ENCODE assay signal across 1 cellular context in the genomic region with DNA sequence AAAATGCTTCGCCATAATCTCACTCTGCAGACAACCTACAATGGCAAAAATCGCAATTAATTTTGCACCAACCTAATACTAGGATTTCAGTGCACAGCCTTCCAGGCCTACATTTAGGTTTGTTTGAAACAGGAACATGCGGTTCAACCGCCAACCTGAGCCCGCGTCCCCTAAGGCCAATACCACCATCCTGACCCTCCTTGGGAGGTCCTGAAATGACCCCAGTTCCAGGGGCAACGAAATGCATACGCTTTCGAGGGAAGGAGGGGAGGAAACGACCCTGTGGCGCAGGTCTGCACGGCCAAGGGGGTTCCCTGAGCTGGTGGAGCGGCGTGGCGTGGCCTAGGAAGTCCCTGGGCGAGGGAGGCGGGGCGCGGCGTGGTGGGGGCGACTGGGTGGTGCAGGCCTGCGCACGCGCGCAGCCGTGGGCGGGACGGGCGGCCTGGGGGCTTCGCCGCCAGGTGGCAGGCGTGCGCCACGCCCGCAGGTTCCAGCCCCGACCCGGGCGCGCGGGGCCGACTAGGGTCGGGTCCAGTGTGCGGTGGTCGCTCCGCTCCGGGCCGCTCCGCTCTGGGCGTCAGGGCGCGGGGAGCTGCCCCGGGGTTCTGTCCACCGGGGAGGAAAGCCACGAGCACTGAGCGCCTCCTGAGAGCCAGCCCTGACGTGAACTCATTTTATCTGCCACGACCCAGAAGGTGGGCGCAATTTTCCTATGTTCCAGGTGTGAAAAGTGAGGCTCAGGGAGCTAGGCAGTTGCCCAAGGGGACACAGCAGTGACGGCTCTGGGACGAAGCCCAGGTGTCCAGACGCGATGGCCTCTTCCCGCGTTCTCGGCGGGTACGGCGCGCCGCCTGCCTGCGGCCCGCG.
TF ChIP-seq lines count a peak whose summit lies in the region.

No MANE protein-coding gene starts in this region.

TF ChIP-seq in K562, 482 proteins besides CTCF, POLR2A, EP300 and RAD21 (continued from another document):
- TF ChIP-seq, protein P1, sequence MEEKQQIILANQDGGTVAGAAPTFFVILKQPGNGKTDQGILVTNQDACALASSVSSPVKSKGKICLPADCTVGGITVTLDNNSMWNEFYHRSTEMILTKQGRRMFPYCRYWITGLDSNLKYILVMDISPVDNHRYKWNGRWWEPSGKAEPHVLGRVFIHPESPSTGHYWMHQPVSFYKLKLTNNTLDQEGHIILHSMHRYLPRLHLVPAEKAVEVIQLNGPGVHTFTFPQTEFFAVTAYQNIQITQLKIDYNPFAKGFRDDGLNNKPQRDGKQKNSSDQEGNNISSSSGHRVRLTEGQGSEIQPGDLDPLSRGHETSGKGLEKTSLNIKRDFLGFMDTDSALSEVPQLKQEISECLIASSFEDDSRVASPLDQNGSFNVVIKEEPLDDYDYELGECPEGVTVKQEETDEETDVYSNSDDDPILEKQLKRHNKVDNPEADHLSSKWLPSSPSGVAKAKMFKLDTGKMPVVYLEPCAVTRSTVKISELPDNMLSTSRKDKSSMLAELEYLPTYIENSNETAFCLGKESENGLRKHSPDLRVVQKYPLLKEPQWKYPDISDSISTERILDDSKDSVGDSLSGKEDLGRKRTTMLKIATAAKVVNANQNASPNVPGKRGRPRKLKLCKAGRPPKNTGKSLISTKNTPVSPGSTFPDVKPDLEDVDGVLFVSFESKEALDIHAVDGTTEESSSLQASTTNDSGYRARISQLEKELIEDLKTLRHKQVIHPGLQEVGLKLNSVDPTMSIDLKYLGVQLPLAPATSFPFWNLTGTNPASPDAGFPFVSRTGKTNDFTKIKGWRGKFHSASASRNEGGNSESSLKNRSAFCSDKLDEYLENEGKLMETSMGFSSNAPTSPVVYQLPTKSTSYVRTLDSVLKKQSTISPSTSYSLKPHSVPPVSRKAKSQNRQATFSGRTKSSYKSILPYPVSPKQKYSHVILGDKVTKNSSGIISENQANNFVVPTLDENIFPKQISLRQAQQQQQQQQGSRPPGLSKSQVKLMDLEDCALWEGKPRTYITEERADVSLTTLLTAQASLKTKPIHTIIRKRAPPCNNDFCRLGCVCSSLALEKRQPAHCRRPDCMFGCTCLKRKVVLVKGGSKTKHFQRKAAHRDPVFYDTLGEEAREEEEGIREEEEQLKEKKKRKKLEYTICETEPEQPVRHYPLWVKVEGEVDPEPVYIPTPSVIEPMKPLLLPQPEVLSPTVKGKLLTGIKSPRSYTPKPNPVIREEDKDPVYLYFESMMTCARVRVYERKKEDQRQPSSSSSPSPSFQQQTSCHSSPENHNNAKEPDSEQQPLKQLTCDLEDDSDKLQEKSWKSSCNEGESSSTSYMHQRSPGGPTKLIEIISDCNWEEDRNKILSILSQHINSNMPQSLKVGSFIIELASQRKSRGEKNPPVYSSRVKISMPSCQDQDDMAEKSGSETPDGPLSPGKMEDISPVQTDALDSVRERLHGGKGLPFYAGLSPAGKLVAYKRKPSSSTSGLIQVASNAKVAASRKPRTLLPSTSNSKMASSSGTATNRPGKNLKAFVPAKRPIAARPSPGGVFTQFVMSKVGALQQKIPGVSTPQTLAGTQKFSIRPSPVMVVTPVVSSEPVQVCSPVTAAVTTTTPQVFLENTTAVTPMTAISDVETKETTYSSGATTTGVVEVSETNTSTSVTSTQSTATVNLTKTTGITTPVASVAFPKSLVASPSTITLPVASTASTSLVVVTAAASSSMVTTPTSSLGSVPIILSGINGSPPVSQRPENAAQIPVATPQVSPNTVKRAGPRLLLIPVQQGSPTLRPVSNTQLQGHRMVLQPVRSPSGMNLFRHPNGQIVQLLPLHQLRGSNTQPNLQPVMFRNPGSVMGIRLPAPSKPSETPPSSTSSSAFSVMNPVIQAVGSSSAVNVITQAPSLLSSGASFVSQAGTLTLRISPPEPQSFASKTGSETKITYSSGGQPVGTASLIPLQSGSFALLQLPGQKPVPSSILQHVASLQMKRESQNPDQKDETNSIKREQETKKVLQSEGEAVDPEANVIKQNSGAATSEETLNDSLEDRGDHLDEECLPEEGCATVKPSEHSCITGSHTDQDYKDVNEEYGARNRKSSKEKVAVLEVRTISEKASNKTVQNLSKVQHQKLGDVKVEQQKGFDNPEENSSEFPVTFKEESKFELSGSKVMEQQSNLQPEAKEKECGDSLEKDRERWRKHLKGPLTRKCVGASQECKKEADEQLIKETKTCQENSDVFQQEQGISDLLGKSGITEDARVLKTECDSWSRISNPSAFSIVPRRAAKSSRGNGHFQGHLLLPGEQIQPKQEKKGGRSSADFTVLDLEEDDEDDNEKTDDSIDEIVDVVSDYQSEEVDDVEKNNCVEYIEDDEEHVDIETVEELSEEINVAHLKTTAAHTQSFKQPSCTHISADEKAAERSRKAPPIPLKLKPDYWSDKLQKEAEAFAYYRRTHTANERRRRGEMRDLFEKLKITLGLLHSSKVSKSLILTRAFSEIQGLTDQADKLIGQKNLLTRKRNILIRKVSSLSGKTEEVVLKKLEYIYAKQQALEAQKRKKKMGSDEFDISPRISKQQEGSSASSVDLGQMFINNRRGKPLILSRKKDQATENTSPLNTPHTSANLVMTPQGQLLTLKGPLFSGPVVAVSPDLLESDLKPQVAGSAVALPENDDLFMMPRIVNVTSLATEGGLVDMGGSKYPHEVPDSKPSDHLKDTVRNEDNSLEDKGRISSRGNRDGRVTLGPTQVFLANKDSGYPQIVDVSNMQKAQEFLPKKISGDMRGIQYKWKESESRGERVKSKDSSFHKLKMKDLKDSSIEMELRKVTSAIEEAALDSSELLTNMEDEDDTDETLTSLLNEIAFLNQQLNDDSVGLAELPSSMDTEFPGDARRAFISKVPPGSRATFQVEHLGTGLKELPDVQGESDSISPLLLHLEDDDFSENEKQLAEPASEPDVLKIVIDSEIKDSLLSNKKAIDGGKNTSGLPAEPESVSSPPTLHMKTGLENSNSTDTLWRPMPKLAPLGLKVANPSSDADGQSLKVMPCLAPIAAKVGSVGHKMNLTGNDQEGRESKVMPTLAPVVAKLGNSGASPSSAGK (IDR thresholded peaks at IDR 0.05), result peak; percentile 74
- TF ChIP-seq ZNF764 (CRISPR knock-in tag; IDR thresholded peaks at IDR 0.05; ENCODE audit: low read depth) (no peak), CBFB (CRISPR knock-in tag; IDR thresholded peaks at IDR 0.05) (0 out of 2 replicates have a peak, but pooled peaks have one; percentile 22), NFXL1 (CRISPR knock-in tag; IDR thresholded peaks at IDR 0.05) (no peak), NCOA1 (IDR thresholded peaks at IDR 0.05; ENCODE audit: low read depth) (no peak), ZNF324 (CRISPR knock-in tag; IDR thresholded peaks at IDR 0.05) (no peak), YY1 (IDR thresholded peaks at IDR 0.05; ENCODE audit: borderline replicate concordance in 1 of 3, control insufficient read depth in 1 of 3, extremely low read depth in 1 of 3, insufficient read depth in 3 of 3, insufficient read length in 1 of 3, insufficient replicate concordance in 2 of 3, low read depth in 1 of 3, low read length in 2 of 3) (peak in 1 of 3 experiments; percentile 7), ELF1 (tag; IDR thresholded peaks at IDR 0.05) (no peak), CREM (IDR thresholded peaks at IDR 0.05; ENCODE audit: low read depth) (no peak; the same call in none of the 2 replicates), EZH2 (IDR thresholded peaks at IDR 0.05; ENCODE audit: borderline replicate concordance, low read depth, low read length) (no peak), ZNF146 (CRISPR knock-in tag; IDR thresholded peaks at IDR 0.05; ENCODE audit: unreplicated experiment) (no peak), MXI1 (IDR thresholded peaks at IDR 0.05; ENCODE audit: low read depth, low read length) (peak; percentile 27; the same call in 1 of the 2 replicates), KLF1 (tag; IDR thresholded peaks at IDR 0.05) (no peak), MEIS2 (IDR thresholded peaks at IDR 0.05; ENCODE audit: partially characterized antibody) (peak; percentile 56), ZNF644 (tag; IDR thresholded peaks at IDR 0.05; ENCODE audit: low read depth) (no peak), NRF1 (conservative IDR thresholded peaks at IDR 0.05 in 1 of 2, IDR thresholded peaks at IDR 0.05 in 1 of 2) (peak; percentile 92 to 93), SMAD3 (CRISPR knock-in tag; conservative IDR thresholded peaks at IDR 0.05) (no peak), SRF (CRISPR knock-in tag; IDR thresholded peaks at IDR 0.05) (no peak), IFI16 (CRISPR knock-in tag; IDR thresholded peaks at IDR 0.05) (no peak), POLR2G (IDR thresholded peaks at IDR 0.05; ENCODE audit: low read depth, low read length) (peak; percentile 82), DNMT1 (IDR thresholded peaks at IDR 0.05) (no peak), TARDBP (IDR thresholded peaks at IDR 0.05) (peak; percentile 27; the same call in 1 of the 2 replicates), RBM34 (IDR thresholded peaks at IDR 0.05; ENCODE audit: borderline replicate concordance, insufficient read depth, low read length) (no peak), ZNF253 (CRISPR knock-in tag; conservative IDR thresholded peaks at IDR 0.05) (no peak)
- TF ChIP-seq, protein P2, sequence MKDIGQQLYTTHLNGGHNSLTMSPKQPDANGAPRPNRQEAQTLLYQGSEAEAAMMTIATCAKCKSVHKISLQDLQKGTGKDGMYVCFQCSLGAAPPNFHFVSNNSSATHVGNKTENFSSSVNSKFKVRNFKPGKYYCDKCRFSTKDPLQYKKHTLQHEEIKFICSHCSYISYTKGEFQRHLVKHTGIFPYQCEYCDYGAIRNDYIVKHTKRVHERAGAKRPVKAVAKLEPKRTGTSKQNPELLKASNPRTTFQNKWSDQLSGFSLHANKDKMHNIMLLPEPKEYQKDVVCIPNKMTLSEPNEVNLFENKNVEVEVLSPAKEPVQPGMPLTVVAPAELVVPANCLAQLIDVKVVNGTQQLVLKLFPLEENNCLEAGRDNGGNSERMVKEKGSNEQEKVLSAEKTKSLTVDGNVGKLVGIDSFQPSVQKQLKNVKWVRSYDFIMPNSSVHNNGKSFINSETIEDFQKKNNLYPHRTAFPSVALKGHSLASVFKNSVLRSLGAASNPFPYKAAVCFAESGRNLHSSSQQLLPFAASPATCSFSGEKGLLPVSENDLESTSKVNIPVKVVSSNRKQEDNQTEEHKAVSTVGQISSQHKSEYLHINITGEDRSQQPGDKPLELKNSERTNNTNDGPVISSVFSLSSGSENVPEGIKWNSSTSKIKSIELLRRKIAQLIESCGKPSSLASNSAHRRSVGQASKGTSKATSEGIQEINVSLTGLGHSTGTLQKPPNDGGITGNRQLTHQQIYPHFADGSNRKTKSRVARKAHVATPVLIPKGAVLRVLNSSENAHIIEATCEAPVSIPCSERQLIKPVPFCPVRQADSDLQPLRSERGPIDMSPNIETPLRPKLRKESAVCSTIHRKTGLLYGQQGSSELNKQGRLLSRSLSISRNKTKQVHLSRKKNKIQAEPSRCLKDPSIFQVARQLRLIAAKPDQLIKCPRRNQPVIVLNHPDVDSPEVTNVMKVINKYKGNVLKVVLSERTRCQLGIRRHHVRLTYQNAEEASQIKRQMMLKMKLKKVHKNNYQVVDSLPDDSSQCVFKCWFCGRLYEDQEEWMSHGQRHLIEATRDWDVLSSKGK (CRISPR knock-in tag; IDR thresholded peaks at IDR 0.05), result no peak
- TF ChIP-seq, protein P3, sequence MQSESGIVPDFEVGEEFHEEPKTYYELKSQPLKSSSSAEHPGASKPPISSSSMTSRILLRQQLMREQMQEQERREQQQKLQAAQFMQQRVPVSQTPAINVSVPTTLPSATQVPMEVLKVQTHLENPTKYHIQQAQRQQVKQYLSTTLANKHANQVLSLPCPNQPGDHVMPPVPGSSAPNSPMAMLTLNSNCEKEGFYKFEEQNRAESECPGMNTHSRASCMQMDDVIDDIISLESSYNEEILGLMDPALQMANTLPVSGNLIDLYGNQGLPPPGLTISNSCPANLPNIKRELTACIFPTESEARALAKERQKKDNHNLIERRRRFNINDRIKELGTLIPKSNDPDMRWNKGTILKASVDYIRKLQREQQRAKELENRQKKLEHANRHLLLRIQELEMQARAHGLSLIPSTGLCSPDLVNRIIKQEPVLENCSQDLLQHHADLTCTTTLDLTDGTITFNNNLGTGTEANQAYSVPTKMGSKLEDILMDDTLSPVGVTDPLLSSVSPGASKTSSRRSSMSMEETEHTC (IDR thresholded peaks at IDR 0.05), result no peak
- TF ChIP-seq, protein P4, sequence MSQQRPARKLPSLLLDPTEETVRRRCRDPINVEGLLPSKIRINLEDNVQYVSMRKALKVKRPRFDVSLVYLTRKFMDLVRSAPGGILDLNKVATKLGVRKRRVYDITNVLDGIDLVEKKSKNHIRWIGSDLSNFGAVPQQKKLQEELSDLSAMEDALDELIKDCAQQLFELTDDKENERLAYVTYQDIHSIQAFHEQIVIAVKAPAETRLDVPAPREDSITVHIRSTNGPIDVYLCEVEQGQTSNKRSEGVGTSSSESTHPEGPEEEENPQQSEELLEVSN (IDR thresholded peaks at IDR 0.05; ENCODE audit: borderline replicate concordance in 1 of 2, extremely low read depth in 1 of 2, insufficient read depth in 1 of 2, insufficient read length in 1 of 2, low read depth in 1 of 2, low read length in 1 of 2, poor library complexity in 1 of 2, severe bottlenecking in 1 of 2), result peak; percentile 72 to 93
- TF ChIP-seq, protein P5, sequence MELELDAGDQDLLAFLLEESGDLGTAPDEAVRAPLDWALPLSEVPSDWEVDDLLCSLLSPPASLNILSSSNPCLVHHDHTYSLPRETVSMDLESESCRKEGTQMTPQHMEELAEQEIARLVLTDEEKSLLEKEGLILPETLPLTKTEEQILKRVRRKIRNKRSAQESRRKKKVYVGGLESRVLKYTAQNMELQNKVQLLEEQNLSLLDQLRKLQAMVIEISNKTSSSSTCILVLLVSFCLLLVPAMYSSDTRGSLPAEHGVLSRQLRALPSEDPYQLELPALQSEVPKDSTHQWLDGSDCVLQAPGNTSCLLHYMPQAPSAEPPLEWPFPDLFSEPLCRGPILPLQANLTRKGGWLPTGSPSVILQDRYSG (tag; conservative IDR thresholded peaks at IDR 0.05; ENCODE audit: low read depth), result no peak
- TF ChIP-seq, protein P6, sequence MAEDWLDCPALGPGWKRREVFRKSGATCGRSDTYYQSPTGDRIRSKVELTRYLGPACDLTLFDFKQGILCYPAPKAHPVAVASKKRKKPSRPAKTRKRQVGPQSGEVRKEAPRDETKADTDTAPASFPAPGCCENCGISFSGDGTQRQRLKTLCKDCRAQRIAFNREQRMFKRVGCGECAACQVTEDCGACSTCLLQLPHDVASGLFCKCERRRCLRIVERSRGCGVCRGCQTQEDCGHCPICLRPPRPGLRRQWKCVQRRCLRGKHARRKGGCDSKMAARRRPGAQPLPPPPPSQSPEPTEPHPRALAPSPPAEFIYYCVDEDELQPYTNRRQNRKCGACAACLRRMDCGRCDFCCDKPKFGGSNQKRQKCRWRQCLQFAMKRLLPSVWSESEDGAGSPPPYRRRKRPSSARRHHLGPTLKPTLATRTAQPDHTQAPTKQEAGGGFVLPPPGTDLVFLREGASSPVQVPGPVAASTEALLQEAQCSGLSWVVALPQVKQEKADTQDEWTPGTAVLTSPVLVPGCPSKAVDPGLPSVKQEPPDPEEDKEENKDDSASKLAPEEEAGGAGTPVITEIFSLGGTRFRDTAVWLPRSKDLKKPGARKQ (CRISPR knock-in tag; IDR thresholded peaks at IDR 0.05), result no peak
TF ChIP-seq in K562: peak in this region for 72.
